Comparison of ENCODE assay signal across 29 cellular contexts in genomic region chr9:82940386-82940785, GRCh38.
"Had no signal": no experiment of that assay in that cellular context is flagged by ENCODE, and none has a peak within 500 bp of the region (broad histone marks: within the 10 kb centered on the region; RNA-seq: fewer than 3 reads in every experiment).

No MANE protein-coding gene starts in this region.

- H3K27ac ChIP-seq: brain microvascular endothelial cell, KMS-11, Peyer's patch, SJSA1 had no signal

- H3K9me2 ChIP-seq: SK-N-SH had no signal

- ATAC-seq: activated CD8-positive, alpha-beta T cell treated with anti-CD3 and anti-CD28 coated beads for 36 hours; activated T-cell treated with anti-CD3 and anti-CD28 coated beads, Interleukin-2, amount 50 U/mL, for 72 hours; activated T-helper 17 cell treated with anti-CD3 and anti-CD28 coated beads, Interleukin-2, amount 50 U/mL, for 72 hours; PC-3 had no signal

- H3K36me3 ChIP-seq: brain microvascular endothelial cell, Peyer's patch, SJSA1 had no signal

- H3K27me3 ChIP-seq: brain microvascular endothelial cell, Peyer's patch, SJSA1 had no signal

- DNase-seq: activated CD4-positive, alpha-beta T cell treated with anti-CD3 and anti-CD28 coated beads, Interleukin-2, amount 10 ng/mL, durations not matched to agents 24 days and 14 days; activated CD4-positive, alpha-beta T cell treated with anti-CD3 and anti-CD28 coated beads, Interleukin-2, amount 50 U/mL, for 4 hours; activated CD8-positive, alpha-beta T cell treated with anti-CD3 and anti-CD28 coated beads for 36 hours; activated effector memory CD4-positive, alpha-beta T cell treated with anti-CD3 and anti-CD28 coated beads, Interleukin-2, amount 50 U/mL, for 16 hours; activated naive CD4-positive, alpha-beta T cell; activated naive CD4-positive, alpha-beta T cell treated with anti-CD3 and anti-CD28 coated beads, Interleukin-2, amount 50 U/mL, for 16 hours; activated naive CD8-positive, alpha-beta T cell treated with anti-CD3 and anti-CD28 coated beads for 36 hours; activated T-cell treated with anti-CD3 and anti-CD28 coated beads, Interleukin-2, amount 50 U/mL, for 1 hour; activated T-cell treated with anti-CD3 and anti-CD28 coated beads, Interleukin-2, amount 50 U/mL, for 72 hours; amniotic stem cell; aorta; brain microvascular endothelial cell; NCI-H1092 treated with DMSO at 0.1 percent for 48 hours; NCI-H1417; NCI-H146; NCI-H187; NCI-H2029 treated with DMSO at 0.1 percent for 48 hours; NCI-H2107; NCI-H2171; NCI-H524 treated with DMSO at 0.1 percent for 48 hours; PC-3; Peyer's patch; RPMI8226; SHP77 treated with DMSO at 0.1 percent for 48 hours; SK-N-SH had no signal

- H3K9me3 ChIP-seq: Peyer's patch, SJSA1, SK-N-SH had no signal

- FAIRE-seq: TTC549 had no signal

- H3K4me2 ChIP-seq: KMS-11, SK-N-SH had no signal

- H3K4me3 ChIP-seq: Peyer's patch, SJSA1 had no signal

- H3K4me1 ChIP-seq: Peyer's patch had no signal
